Comparison of ENCODE assay signal across 1 cellular context in genomic region chr11:12251651-12252560, GRCh38.
TF ChIP-seq lines count a peak whose summit lies in the region.

No MANE protein-coding gene starts in this region.

TF ChIP-seq in H1, 55 proteins besides CTCF, POLR2A, EP300 and RAD21 (continued from another document):
- TF ChIP-seq ATF3 (IDR thresholded peaks at IDR 0.05; ENCODE audit: insufficient read depth, low read depth, low read length) = no peak
- no peak for TF ChIP-seq CBX5 (IDR thresholded peaks at IDR 0.05; ENCODE audit: low read depth, low read length)
- TF ChIP-seq SIN3A (conservative IDR thresholded peaks at IDR 0.05 in 1 of 2, IDR thresholded peaks at IDR 0.05 in 1 of 2; ENCODE audit: low read depth in 1 of 2, low read length in 2 of 2) = no peak
- no peak for TF ChIP-seq RXRA (IDR thresholded peaks at IDR 0.05; ENCODE audit: insufficient read depth, low read depth, low read length)
- TF ChIP-seq CTBP2 (IDR thresholded peaks at IDR 0.05; ENCODE audit: borderline replicate concordance, insufficient read depth, insufficient read length, low read length) = no peak
- no peak for TF ChIP-seq TAF1 (IDR thresholded peaks at IDR 0.05; ENCODE audit: low read depth, low read length)
- no peak for TF ChIP-seq YY1 (IDR thresholded peaks at IDR 0.05; ENCODE audit: low read depth, low read length)
- no peak for TF ChIP-seq JUND (IDR thresholded peaks at IDR 0.05; ENCODE audit: low read length)
- TF ChIP-seq GABPA (IDR thresholded peaks at IDR 0.05; ENCODE audit: borderline replicate concordance, insufficient read depth, low read length) = no peak
